Comparison of ENCODE assay signal across 1 cellular context in genomic region chr15:64029111-64029510, GRCh38.
TF ChIP-seq lines count a peak whose summit lies in the region.

No MANE protein-coding gene starts in this region.

TF ChIP-seq in WTC11, 78 proteins besides CTCF, POLR2A, EP300 and RAD21 (continued from another document):
- TF ChIP-seq, protein P1, sequence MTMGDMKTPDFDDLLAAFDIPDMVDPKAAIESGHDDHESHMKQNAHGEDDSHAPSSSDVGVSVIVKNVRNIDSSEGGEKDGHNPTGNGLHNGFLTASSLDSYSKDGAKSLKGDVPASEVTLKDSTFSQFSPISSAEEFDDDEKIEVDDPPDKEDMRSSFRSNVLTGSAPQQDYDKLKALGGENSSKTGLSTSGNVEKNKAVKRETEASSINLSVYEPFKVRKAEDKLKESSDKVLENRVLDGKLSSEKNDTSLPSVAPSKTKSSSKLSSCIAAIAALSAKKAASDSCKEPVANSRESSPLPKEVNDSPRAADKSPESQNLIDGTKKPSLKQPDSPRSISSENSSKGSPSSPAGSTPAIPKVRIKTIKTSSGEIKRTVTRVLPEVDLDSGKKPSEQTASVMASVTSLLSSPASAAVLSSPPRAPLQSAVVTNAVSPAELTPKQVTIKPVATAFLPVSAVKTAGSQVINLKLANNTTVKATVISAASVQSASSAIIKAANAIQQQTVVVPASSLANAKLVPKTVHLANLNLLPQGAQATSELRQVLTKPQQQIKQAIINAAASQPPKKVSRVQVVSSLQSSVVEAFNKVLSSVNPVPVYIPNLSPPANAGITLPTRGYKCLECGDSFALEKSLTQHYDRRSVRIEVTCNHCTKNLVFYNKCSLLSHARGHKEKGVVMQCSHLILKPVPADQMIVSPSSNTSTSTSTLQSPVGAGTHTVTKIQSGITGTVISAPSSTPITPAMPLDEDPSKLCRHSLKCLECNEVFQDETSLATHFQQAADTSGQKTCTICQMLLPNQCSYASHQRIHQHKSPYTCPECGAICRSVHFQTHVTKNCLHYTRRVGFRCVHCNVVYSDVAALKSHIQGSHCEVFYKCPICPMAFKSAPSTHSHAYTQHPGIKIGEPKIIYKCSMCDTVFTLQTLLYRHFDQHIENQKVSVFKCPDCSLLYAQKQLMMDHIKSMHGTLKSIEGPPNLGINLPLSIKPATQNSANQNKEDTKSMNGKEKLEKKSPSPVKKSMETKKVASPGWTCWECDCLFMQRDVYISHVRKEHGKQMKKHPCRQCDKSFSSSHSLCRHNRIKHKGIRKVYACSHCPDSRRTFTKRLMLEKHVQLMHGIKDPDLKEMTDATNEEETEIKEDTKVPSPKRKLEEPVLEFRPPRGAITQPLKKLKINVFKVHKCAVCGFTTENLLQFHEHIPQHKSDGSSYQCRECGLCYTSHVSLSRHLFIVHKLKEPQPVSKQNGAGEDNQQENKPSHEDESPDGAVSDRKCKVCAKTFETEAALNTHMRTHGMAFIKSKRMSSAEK (CRISPR knock-in tag; IDR thresholded peaks at IDR 0.05; ENCODE audit: borderline replicate concordance): no peak
- no peak for TF ChIP-seq JUN (CRISPR knock-in tag; IDR thresholded peaks at IDR 0.05)
- no peak for TF ChIP-seq E2F1 (CRISPR knock-in tag; IDR thresholded peaks at IDR 0.05)
- TF ChIP-seq ZNF423 (CRISPR knock-in tag; IDR thresholded peaks at IDR 0.05): no peak
- TF ChIP-seq SMAD4 (CRISPR knock-in tag; IDR thresholded peaks at IDR 0.05): no peak
- no peak for TF ChIP-seq ZNF396 (CRISPR knock-in tag; IDR thresholded peaks at IDR 0.05; ENCODE audit: borderline replicate concordance)
